ENCODE assay signal across 1 cellular context in genomic region chr1:12153181-12153785, GRCh38.
TF ChIP-seq lines count a peak whose summit lies in the region.

No MANE protein-coding gene starts in this region.

TF ChIP-seq in GM12878, 131 proteins besides CTCF, POLR2A, EP300 and RAD21 (continued from another document):
- TF ChIP-seq ZBTB40 (IDR thresholded peaks at IDR 0.05; ENCODE audit: borderline replicate concordance) (no peak), KLF5 (IDR thresholded peaks at IDR 0.05; ENCODE audit: partially characterized antibody) (peak; percentile 36), USF1 (IDR thresholded peaks at IDR 0.05; ENCODE audit: borderline replicate concordance, extremely low read length, insufficient read depth, low read depth, low read length) (peak; percentile 85), PKNOX1 (IDR thresholded peaks at IDR 0.05) (peak; percentile 67), ZNF592 (IDR thresholded peaks at IDR 0.05) (no peak; the same call in 1 of the 2 replicates)
TF ChIP-seq in GM12878: peak in this region for 26.
